In the genomic region with DNA sequence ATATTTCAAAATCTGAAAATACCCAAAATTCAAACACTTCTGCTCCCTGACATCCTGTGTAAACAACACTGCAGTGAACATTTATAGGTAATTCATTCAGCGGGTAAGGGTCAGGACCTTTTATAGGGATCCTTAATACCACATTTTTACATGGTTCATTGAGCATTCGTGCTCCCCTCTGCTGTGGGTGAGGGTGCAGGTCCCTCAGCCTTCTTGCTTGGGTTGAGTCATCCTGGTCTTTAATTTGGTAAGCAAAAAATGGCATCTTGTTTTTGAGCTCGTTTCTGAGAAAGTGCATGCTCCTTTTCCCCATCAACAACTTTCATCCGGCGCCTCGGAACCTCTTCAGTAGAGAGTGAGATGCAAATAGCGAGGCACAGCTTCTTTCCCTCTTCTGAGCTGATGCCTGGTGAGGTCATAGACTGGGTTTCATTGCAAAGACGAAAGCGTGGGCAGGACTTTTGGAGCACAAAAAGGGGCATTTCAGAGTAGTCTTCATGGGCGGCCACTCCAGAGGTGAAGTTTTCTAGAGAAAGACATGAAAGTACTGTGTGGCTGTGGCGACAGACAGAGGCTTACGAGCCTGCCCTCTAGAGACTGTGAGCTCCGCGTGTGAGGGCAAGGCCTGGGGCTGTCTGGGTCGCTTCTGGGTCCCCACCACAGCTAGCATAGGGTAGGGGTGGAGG, we compare ENCODE assay signal across 9 cellular contexts. TPM values are rescaled to one million over a fixed set of nuclear protein-coding genes. Genes with fewer than 3 reads are reported as not detected.
DNase-seq lines count a peak whose midpoint lies in the region; ATAC-seq, FAIRE-seq and TF ChIP-seq lines count a peak whose summit lies in the region.
"Had no signal": no experiment of that assay in that cellular context is flagged by ENCODE, and none has a peak within 500 bp of the region (broad histone marks: within the 10 kb centered on the region; RNA-seq: fewer than 3 reads in every experiment).

No MANE protein-coding gene starts in this region.

- no peaks in the 10 kb centered on the region for H3K36me3 ChIP-seq in CD8-positive, alpha-beta memory T cell (ENCODE audit: insufficient read depth, low read length)
- H3K36me3 ChIP-seq in astrocyte (ENCODE audit: insufficient read depth, low read length), result peaks cover 12% of the 10 kb centered on the region

- H3K4me1 ChIP-seq in CD8-positive, alpha-beta memory T cell (ENCODE audit: insufficient read depth, low read length), result peaks cover 97% of the 10 kb centered on the region
- H3K4me1 ChIP-seq in astrocyte (ENCODE audit: insufficient read depth, low read length), result peaks cover 43% of the 10 kb centered on the region

- peaks cover 72% of the 10 kb centered on the region for H4K20me1 ChIP-seq in astrocyte (ENCODE audit: insufficient read depth, low read length)

- H3K27me3 Mint-ChIP-seq in CD8-positive, alpha-beta memory T cell, result peaks cover 0 to 3% of the 10 kb centered on the region in 2 donors
- H3K27me3 Mint-ChIP-seq in T-cell, result no peaks in the 10 kb centered on the region
- H3K27me3 Mint-ChIP-seq in astrocyte (ENCODE audit: low read depth, unreplicated experiment), result no peaks in the 10 kb centered on the region

- peak overlapping the region; percentile 89 to 99 (median 96) for H3K27ac Mint-ChIP-seq in CD8-positive, alpha-beta memory T cell
- H3K27ac Mint-ChIP-seq in T-cell, result peak overlapping the region; percentile 97 to 98
- no peak overlapping the region for H3K27ac Mint-ChIP-seq in astrocyte (ENCODE audit: unreplicated experiment)

- H3K4me3 Mint-ChIP-seq in CD8-positive, alpha-beta memory T cell, result peak overlapping the region; percentile 25 to 90 (median 78)
- H3K4me3 Mint-ChIP-seq in T-cell (peak overlapping the region; percentile 62 to 73 (median 72)), astrocyte (ENCODE audit: unreplicated experiment) (peak overlapping the region; percentile 41)

- ATAC-seq in GM21576 (IDR thresholded peaks at IDR 0.05; ENCODE audit: unreplicated experiment), result peak; percentile 86
- peak; percentile 81 to 90 (median 86) for ATAC-seq in T-cell (replicated peaks in 1 of 4)

- peak overlapping the region; percentile 2 for H3K4me3 ChIP-seq in CD8-positive, alpha-beta memory T cell (ENCODE audit: low read length)
- H3K4me3 ChIP-seq in astrocyte (ENCODE audit: insufficient read depth, low read depth, low read length), result no peak overlapping the region

- H3K27me3 ChIP-seq in CD8-positive, alpha-beta memory T cell (ENCODE audit: insufficient read depth, low read length, poor library complexity, severe bottlenecking), result no peaks in the 10 kb centered on the region
- H3K27me3 ChIP-seq in astrocyte (ENCODE audit: insufficient read depth, low read length), result no peaks in the 10 kb centered on the region

- no peak for FAIRE-seq in astrocyte (lab: Jason Lieb, UNC)
- FAIRE-seq: colon had no signal

- H2AFZ ChIP-seq in astrocyte (ENCODE audit: low read depth, low read length), result no peak overlapping the region

- no peaks in the 10 kb centered on the region for H3K9me3 Mint-ChIP-seq in CD8-positive, alpha-beta memory T cell
- H3K9me3 Mint-ChIP-seq in T-cell, result no peaks in the 10 kb centered on the region
- no peaks in the 10 kb centered on the region for H3K9me3 Mint-ChIP-seq in astrocyte (ENCODE audit: unreplicated experiment)

- DNase-seq in CD8-positive, alpha-beta memory T cell, result peak; percentile 55 to 92 (median 78)
- peak; percentile 61 to 89 (median 81) for DNase-seq in T-cell
- no peak for DNase-seq in astrocyte (ENCODE audit: low read depth)
- peak; percentile 38 for DNase-seq in stimulated activated CD8-positive, alpha-beta memory T cell treated with anti-CD3 and anti-CD28 coated beads, Interleukin-15, amount 100 ng/mL, for 1 hour (ENCODE audit: low read depth)
- DNase-seq in NCI-H2029 (lab: John Stamatoyannopoulos, UW), result no peak
- DNase-seq in HUDEP-2 (lab: John Stamatoyannopoulos, UW; ENCODE audit: unreplicated experiment in 76 of 76), result no peak
- DNase-seq in AG08395 (ENCODE audit: low spot score), result no peak

- peaks cover 42% of the 10 kb centered on the region for H3K79me2 ChIP-seq in astrocyte (ENCODE audit: insufficient read depth, low read length)

- CTCF ChIA-PET in CD8-positive, alpha-beta memory T cell (lab: Charles Lee), result interaction anchor here (0.7 to 3.4 kb wide), 24 partner anchors 9 to 162 kb away, joined by 3 to 47 read pairs (median 4); a partner anchor contains a TSS
- CTCF ChIA-PET in T-cell (lab: Charles Lee), result interaction anchor here (0.6 to 2.7 kb wide), 18 partner anchors 8 to 231 kb away, joined by 3 to 32 read pairs (median 5); a partner anchor contains a TSS

- TF ChIP-seq CTCF in astrocyte (IDR thresholded peaks at IDR 0.05; ENCODE audit: insufficient read depth, low read depth, low read length), result no peak

- H3K9me3 ChIP-seq in CD8-positive, alpha-beta memory T cell (ENCODE audit: low read length), result no peaks in the 10 kb centered on the region
- no peaks in the 10 kb centered on the region for H3K9me3 ChIP-seq in astrocyte (ENCODE audit: insufficient read depth, low read depth, low read length)

- no peak overlapping the region for H3K4me2 ChIP-seq in astrocyte (ENCODE audit: low read length)

- POLR2A ChIA-PET in CD8-positive, alpha-beta memory T cell (lab: Charles Lee), result interaction anchor here (0.9 to 4.6 kb wide), 11 partner anchors 10 to 73 kb away, joined by 3 to 29 read pairs (median 7); a partner anchor contains a TSS
- POLR2A ChIA-PET in T-cell (lab: Charles Lee), result interaction anchor here in 1 of 2 donors (1.3 kb wide), 2 partner anchors 27 to 30 kb away, joined by 3 to 7 read pairs; no protein-coding TSS in a partner anchor

- H3K9ac ChIP-seq in astrocyte (ENCODE audit: low read length), result no peak overlapping the region

- H3K4me1 Mint-ChIP-seq in CD8-positive, alpha-beta memory T cell, result peaks cover 62 to 85% (median 75%) of the 10 kb centered on the region in 3 donors
- H3K4me1 Mint-ChIP-seq in T-cell (peaks cover 85 to 87% (median 86%) of the 10 kb centered on the region in 3 donors), astrocyte (ENCODE audit: low read depth, unreplicated experiment) (peaks cover 31% of the 10 kb centered on the region)

- peaks cover 0 to 16% (median 9%) of the 10 kb centered on the region in 3 donors for H3K36me3 Mint-ChIP-seq in CD8-positive, alpha-beta memory T cell
- H3K36me3 Mint-ChIP-seq in T-cell (peaks cover 21% of the 10 kb centered on the region), astrocyte (ENCODE audit: low read depth, unreplicated experiment) (peaks cover 15% of the 10 kb centered on the region)

- H3K27ac ChIP-seq in CD8-positive, alpha-beta memory T cell (ENCODE audit: low read depth, low read length), result peak overlapping the region; percentile 39
- no peak overlapping the region for H3K27ac ChIP-seq in astrocyte (ENCODE audit: low read depth, low read length)

RNA-seq across cellular contexts. Expression of a gene that starts 44.5 kb away (rescaled TPM):
- total RNA-seq in CD8-positive, alpha-beta memory T cell, result 10 to 100 TPM; 19.8 to 20.1 TPM
- polyA plus RNA-seq in CD8-positive, alpha-beta memory T cell, result 8.3 TPM
- total RNA-seq in T-cell, result 10 to 100 TPM; 20.0 to 48.6 (median 39.2) TPM
- 43.5 and 54.6 TPM in 2 replicates for total RNA-seq in astrocyte

RNA-seq across cellular contexts. Expression of a gene that starts 55.8 kb away (rescaled TPM):
- total RNA-seq in CD8-positive, alpha-beta memory T cell, result 100 to 1,000 TPM; 167 to 172 TPM
- polyA plus RNA-seq in CD8-positive, alpha-beta memory T cell, result 107 TPM
- 10 to 100 TPM; 42.6 to 54.9 (median 44.0) TPM for total RNA-seq in T-cell
- total RNA-seq in astrocyte, result 107 and 133 TPM in 2 replicates

Comparison
In these comparisons a context has a peak if more than half of its experiments do, and no peak if none do; other contexts are left out.
1. DNase-seq: peak in CD8-positive, alpha-beta memory T cell (5 of 5), T-cell (34 of 34) and stimulated activated CD8-positive, alpha-beta memory T cell treated with anti-CD3 and anti-CD28 coated beads, Interleukin-15, amount 100 ng/mL, for 1 hour (single experiment); none in astrocyte (single experiment), NCI-H2029 (single experiment), HUDEP-2 (0 of 76) and AG08395 (single experiment).
2. Peak in every context shown above with its lines, with median percentiles within 50 percentile points of each other: H3K4me3 Mint-ChIP-seq.